In the genomic region with DNA sequence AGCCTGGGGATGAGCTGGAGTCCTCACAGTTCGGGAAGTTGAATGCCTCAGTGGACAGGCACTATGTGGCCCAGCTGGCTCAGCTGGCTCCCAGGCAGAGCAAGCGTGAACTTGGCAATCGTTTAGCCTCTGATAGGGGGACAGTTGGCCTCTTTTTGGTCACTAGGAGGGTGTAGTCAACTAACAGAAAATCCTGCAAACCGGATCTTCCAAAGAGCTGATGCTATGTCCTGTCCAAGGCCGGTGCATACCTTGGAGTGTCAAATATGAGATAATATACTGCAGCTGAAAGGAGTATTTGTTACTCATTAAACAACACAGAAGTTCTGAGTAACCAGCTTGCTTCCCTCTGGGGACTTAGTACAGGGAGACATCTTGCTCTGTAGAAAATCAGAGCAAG, we compare ENCODE assay signal across 19 cellular contexts.
"Had no signal": no experiment of that assay in that cellular context is flagged by ENCODE, and none has a peak within 500 bp of the region (broad histone marks: within the 10 kb centered on the region; RNA-seq: fewer than 3 reads in every experiment).

No MANE protein-coding gene starts in this region.

- H3K27ac ChIP-seq: cardiac muscle cell, heart left ventricle, lower lobe of right lung, tibial nerve had no signal

- FAIRE-seq: frontal cortex, urothelium cell line had no signal

- DNase-seq: activated CD4-positive, alpha-beta T cell treated with anti-CD3 and anti-CD28 coated beads for 36 hours; activated CD4-positive, alpha-beta T cell treated with anti-CD3 and anti-CD28 coated beads, Interleukin-2, amount 50 U/mL, for 48 hours; activated gamma-delta T cell treated with Interleukin-2 at 50 U/mL for 16 hours; amniotic stem cell; effector memory CD8-positive, alpha-beta T cell; heart left ventricle; lower lobe of right lung; retina; stimulated activated CD4-positive, alpha-beta T cell treated with anti-CD3 and anti-CD28 coated beads, Interleukin-12 subunit alpha, Interleukin-12 subunit beta, amount 100 ng/mL, for 4 hours; stimulated activated CD4-positive, alpha-beta T cell treated with anti-CD3 and anti-CD28 coated beads, Interleukin-1b, Interleukin-23, amount 100 ng/mL, for 48 hours; stimulated activated CD8-positive, alpha-beta memory T cell treated with anti-CD3 and anti-CD28 coated beads, Interleukin-4, amount 100 ng/mL, for 48 hours; stimulated activated naive CD8-positive, alpha-beta T cell treated with anti-CD3 and anti-CD28 coated beads, Interleukin-15, Interleukin-2, amounts not matched to agents 100 U/mL and 50 U/mL, for 24 hours; substantia nigra had no signal

- H3K36me3 ChIP-seq: cardiac muscle cell, heart left ventricle, lower lobe of right lung, tibial nerve had no signal

- H3K4me3 ChIP-seq: cardiac muscle cell, heart left ventricle, lower lobe of right lung, tibial nerve had no signal

- H3K9me3 ChIP-seq: heart left ventricle, lower lobe of right lung, tibial nerve had no signal

- H3K27me3 ChIP-seq: tibial nerve had no signal

- H3K4me1 ChIP-seq: heart left ventricle, lower lobe of right lung, tibial nerve had no signal

- ATAC-seq: activated CD4-positive, alpha-beta T cell treated with anti-CD3 and anti-CD28 coated beads for 36 hours; activated naive CD4-positive, alpha-beta T cell treated with anti-CD3 and anti-CD28 coated beads, Interleukin-2, amount 50 U/mL, for 72 hours; effector memory CD8-positive, alpha-beta T cell; heart left ventricle; lower lobe of right lung; stimulated activated naive CD8-positive, alpha-beta T cell treated with anti-CD3 and anti-CD28 coated beads, Interleukin-15, Interleukin-2, amounts not matched to agents 100 U/mL and 50 U/mL, for 24 hours; WTC11 had no signal
